17 cellular contexts compared by ENCODE assay signal in the genomic region with DNA sequence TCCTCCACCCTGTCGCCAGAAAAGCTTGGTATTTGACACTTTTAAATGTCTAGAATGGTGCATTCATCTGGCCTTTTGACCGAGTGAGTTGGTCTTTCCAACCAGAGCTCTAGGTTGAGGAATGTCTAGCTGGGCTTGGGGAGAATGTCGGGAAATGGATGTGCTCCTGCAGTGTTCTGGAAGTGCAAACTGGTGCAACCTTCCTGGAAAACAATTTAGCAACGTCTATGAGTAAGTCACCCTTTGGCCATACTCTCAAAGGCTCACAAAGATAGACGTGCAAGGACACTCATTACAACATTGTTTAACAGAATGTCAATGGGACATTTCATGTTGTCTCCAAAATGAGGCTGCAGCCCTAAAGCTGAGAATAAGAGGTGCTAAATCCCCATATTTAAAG. TPM values are rescaled to one million over a fixed set of nuclear protein-coding genes. Genes with fewer than 3 reads are reported as not detected.
DNase-seq lines count a peak whose midpoint lies in the region; ATAC-seq and TF ChIP-seq lines count a peak whose summit lies in the region.
"Had no signal": no experiment of that assay in that cellular context is flagged by ENCODE, and none has a peak within 500 bp of the region (broad histone marks: within the 10 kb centered on the region; RNA-seq: fewer than 3 reads in every experiment).

No MANE protein-coding gene starts in this region.

- CTCF ChIA-PET in WTC11 (lab: Charles Lee): interaction anchor here (1.2 to 1.5 kb wide), 2 partner anchors 13 to 18 kb away, joined by 3 read pairs; no protein-coding TSS in a partner anchor

- peaks cover under 1% of the 10 kb centered on the region for H3K9me3 Mint-ChIP-seq in WTC11
- no peaks in the 10 kb centered on the region for H3K9me3 Mint-ChIP-seq in type B pancreatic cell

- no peaks in the 10 kb centered on the region for H3K79me2 ChIP-seq in osteoblast (ENCODE audit: insufficient read depth, low read length)

- no peak overlapping the region for H3K4me3 ChIP-seq in fibroblast of mammary gland (ENCODE audit: control insufficient read depth, low read depth, low read length)
- H3K4me3 ChIP-seq in osteoblast (ENCODE audit: insufficient read depth, low read length): no peak overlapping the region
- H3K4me3 ChIP-seq: SJSA1 had no signal

- peak overlapping the region; percentile 14 for H2AFZ ChIP-seq in osteoblast (ENCODE audit: low read length)

- H3K27me3 ChIP-seq in osteoblast (ENCODE audit: insufficient read depth, low read length): no peaks in the 10 kb centered on the region
- H3K27me3 ChIP-seq: SJSA1 had no signal

- no peak for ATAC-seq in WTC11

- H3K4me3 Mint-ChIP-seq in WTC11 (no peak overlapping the region), type B pancreatic cell (no peak overlapping the region)

- H3K4me1 Mint-ChIP-seq in WTC11 (peaks cover 8% of the 10 kb centered on the region), type B pancreatic cell (ENCODE audit: unreplicated experiment) (no peaks in the 10 kb centered on the region)

- H3K4me2 ChIP-seq in osteoblast (ENCODE audit: insufficient read depth, low read length): no peak overlapping the region

- H3K9me3 ChIP-seq in osteoblast (ENCODE audit: low read depth, low read length): no peaks in the 10 kb centered on the region
- H3K9me3 ChIP-seq: SJSA1 had no signal

- H4K20me1 ChIP-seq in osteoblast (ENCODE audit: insufficient read depth, low read length): no peaks in the 10 kb centered on the region

- TF ChIP-seq CTCF in WTC11 (IDR thresholded peaks at IDR 0.05): no peak
- TF ChIP-seq CTCF in fibroblast of mammary gland (conservative IDR thresholded peaks at IDR 0.05; ENCODE audit: control insufficient read depth, insufficient read depth, low read depth, low read length): no peak
- TF ChIP-seq CTCF in osteoblast (IDR thresholded peaks at IDR 0.05; ENCODE audit: extremely low read depth, low read depth, low read length): no peak
- TF ChIP-seq CTCF in type B pancreatic cell (conservative IDR thresholded peaks at IDR 0.05): no peak

- peak; percentile 82 for DNase-seq in EH (ENCODE audit: low read depth)
- DNase-seq in WTC11 (ENCODE audit: low spot score): no peak
- peak; percentile 42 for DNase-seq in fibroblast of mammary gland (ENCODE audit: low read depth)
- DNase-seq in osteoblast (ENCODE audit: insufficient read length, low spot score, missing footprints): peak; percentile 9
- no peak for DNase-seq in type B pancreatic cell (ENCODE audit: extremely low spot score, unreplicated experiment)
- no peak for DNase-seq in SK-N-DZ (ENCODE audit: low spot score)
- no peak for DNase-seq in anterior cingulate cortex (lab: John Stamatoyannopoulos, UW)
- DNase-seq: C1 segment of cervical spinal cord, HCEC 1CT, MV-4-11, NCI-H1417, NCI-H2029, NCI-H2171 treated with DMSO at 0.1 percent for 48 hours, NCI-H446 treated with DMSO at 0.1 percent for 48 hours, NCI-H748 treated with DMSO at 0.1 percent for 48 hours had no signal

- H3K27me3 Mint-ChIP-seq in WTC11 (ENCODE audit: low read depth) (no peaks in the 10 kb centered on the region), type B pancreatic cell (no peaks in the 10 kb centered on the region)

- H3K27ac Mint-ChIP-seq in WTC11 (no peak overlapping the region), type B pancreatic cell (no peak overlapping the region)

- H3K27ac ChIP-seq in osteoblast (ENCODE audit: low read depth, low read length): no peak overlapping the region
- H3K27ac ChIP-seq: HL-60, SJSA1 had no signal

- no peaks in the 10 kb centered on the region for H3K4me1 ChIP-seq in osteoblast (ENCODE audit: insufficient read depth, low read length)

- no peaks in the 10 kb centered on the region for H3K36me3 ChIP-seq in osteoblast (ENCODE audit: insufficient read depth, low read length)
- H3K36me3 ChIP-seq: SJSA1 had no signal

- H3K36me3 Mint-ChIP-seq in WTC11: no peaks in the 10 kb centered on the region
- H3K36me3 Mint-ChIP-seq in type B pancreatic cell: no peaks in the 10 kb centered on the region

- POLR2A ChIA-PET in WTC11 (lab: Charles Lee): no interaction called here

TF ChIP-seq in WTC11, 78 proteins besides CTCF, POLR2A, EP300 and RAD21:
- TF ChIP-seq GABPB1 (CRISPR knock-in tag; IDR thresholded peaks at IDR 0.05): peak; percentile 70; the same call in 1 of the 2 replicates
- TF ChIP-seq, protein P1, sequence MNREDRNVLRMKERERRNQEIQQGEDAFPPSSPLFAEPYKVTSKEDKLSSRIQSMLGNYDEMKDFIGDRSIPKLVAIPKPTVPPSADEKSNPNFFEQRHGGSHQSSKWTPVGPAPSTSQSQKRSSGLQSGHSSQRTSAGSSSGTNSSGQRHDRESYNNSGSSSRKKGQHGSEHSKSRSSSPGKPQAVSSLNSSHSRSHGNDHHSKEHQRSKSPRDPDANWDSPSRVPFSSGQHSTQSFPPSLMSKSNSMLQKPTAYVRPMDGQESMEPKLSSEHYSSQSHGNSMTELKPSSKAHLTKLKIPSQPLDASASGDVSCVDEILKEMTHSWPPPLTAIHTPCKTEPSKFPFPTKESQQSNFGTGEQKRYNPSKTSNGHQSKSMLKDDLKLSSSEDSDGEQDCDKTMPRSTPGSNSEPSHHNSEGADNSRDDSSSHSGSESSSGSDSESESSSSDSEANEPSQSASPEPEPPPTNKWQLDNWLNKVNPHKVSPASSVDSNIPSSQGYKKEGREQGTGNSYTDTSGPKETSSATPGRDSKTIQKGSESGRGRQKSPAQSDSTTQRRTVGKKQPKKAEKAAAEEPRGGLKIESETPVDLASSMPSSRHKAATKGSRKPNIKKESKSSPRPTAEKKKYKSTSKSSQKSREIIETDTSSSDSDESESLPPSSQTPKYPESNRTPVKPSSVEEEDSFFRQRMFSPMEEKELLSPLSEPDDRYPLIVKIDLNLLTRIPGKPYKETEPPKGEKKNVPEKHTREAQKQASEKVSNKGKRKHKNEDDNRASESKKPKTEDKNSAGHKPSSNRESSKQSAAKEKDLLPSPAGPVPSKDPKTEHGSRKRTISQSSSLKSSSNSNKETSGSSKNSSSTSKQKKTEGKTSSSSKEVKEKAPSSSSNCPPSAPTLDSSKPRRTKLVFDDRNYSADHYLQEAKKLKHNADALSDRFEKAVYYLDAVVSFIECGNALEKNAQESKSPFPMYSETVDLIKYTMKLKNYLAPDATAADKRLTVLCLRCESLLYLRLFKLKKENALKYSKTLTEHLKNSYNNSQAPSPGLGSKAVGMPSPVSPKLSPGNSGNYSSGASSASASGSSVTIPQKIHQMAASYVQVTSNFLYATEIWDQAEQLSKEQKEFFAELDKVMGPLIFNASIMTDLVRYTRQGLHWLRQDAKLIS (CRISPR knock-in tag; IDR thresholded peaks at IDR 0.05; ENCODE audit: borderline replicate concordance): no peak

RNA-seq across cellular contexts. Expression of a gene that starts 12.2 kb away (rescaled TPM):
- total RNA-seq in WTC11 (2021) (9.6 to 11.8 TPM (median 11.7 TPM) in 3 replicates), osteoblast (43.8 and 61.0 TPM in 2 replicates), type B pancreatic cell (ENCODE audit: low replicate concordance) (9.0 and 23.1 TPM in 2 replicates)
- 10.8 and 13.0 TPM in 2 replicates for polyA plus RNA-seq in SK-N-DZ (2014; cell fraction: cytosol; rRNA removed)
- polyA plus RNA-seq in SK-N-DZ (2014; cell fraction: nucleus; rRNA removed): 11.3 and 15.0 TPM in 2 replicates

Comparison
In these comparisons a context has a peak if more than half of its experiments do, and no peak if none do; other contexts are left out.
1. DNase-seq: peak in EH (single experiment), fibroblast of mammary gland (single experiment) and osteoblast (single experiment); none in WTC11 (single experiment), type B pancreatic cell (single experiment), SK-N-DZ (single experiment) and anterior cingulate cortex (0 of 58).